In the genomic region with DNA sequence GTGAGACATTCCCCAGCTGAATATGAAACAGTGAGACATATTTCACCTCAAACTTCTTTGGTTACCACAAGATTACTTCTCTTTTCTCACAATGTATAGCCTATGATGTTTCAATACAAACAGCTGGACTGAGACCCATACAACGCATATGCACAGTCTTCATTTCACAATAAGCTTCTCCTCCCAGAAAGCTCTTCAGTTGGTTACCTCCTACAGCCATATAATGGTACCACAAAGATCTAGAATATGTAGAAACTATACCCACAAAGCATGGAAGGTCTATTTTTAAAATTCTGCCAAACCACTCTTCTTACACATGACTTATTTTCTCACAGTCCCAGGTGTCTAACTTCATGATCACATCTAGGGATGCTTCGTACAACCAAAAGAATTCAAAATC, we compare ENCODE assay signal across 10 cellular contexts.
DNase-seq lines count a peak whose midpoint lies in the region; ATAC-seq and TF ChIP-seq lines count a peak whose summit lies in the region.
"Had no signal": no experiment of that assay in that cellular context is flagged by ENCODE, and none has a peak within 500 bp of the region (broad histone marks: within the 10 kb centered on the region; RNA-seq: fewer than 3 reads in every experiment).

No MANE protein-coding gene starts in this region.

- ATAC-seq in GM19351 (IDR thresholded peaks at IDR 0.05; ENCODE audit: unreplicated experiment) (peak; percentile 79), HG03095 (IDR thresholded peaks at IDR 0.05; ENCODE audit: unreplicated experiment) (peak; percentile 74), heart right ventricle (no peak)

- H3K4me3 ChIP-seq in ascending aorta (no peak overlapping the region), heart right ventricle (no peak overlapping the region)
- H3K4me3 ChIP-seq: tibial artery had no signal

- WGBS in heart right ventricle, 2 donors, result 91 to 95% methylated on average over 2 of the region's 2 CpGs

- H3K36me3 ChIP-seq in ascending aorta (no peaks in the 10 kb centered on the region), heart right ventricle (no peaks in the 10 kb centered on the region)
- H3K36me3 ChIP-seq: tibial artery had no signal

- H3K27ac ChIP-seq in ascending aorta (no peak overlapping the region), heart right ventricle (no peak overlapping the region)

- H3K27me3 ChIP-seq in ascending aorta (no peaks in the 10 kb centered on the region), heart right ventricle (no peaks in the 10 kb centered on the region)
- H3K27me3 ChIP-seq: tibial artery had no signal

- DNase-seq in CD1c-positive myeloid dendritic cell (ENCODE audit: extremely low spot score) (peak; percentile 50), SKM-1 treated with dmso at 0.1 percent for 144 hours (lab: John Stamatoyannopoulos, UW; ENCODE audit: unreplicated experiment) (peak; percentile 97), inferior parietal cortex (ENCODE audit: extremely low spot score) (no peak), ascending aorta (ENCODE audit: low spot score in 2 of 2) (no peak), heart right ventricle (no peak)
- no peak for DNase-seq in stimulated activated CD4-positive, alpha-beta T cell treated with anti-CD3 and anti-CD28 coated beads, Interleukin-4, amount 100 ng/mL, for 24 hours
- DNase-seq: NCI-H1092 treated with DMSO at 0.1 percent for 48 hours, tibial artery had no signal

- intact Hi-C loops in ascending aorta (cut with DNase I) (loop anchor here (5.0 kb wide), 1 partner anchor 172 kb away; no protein-coding TSS in a partner anchor), heart right ventricle (cut with DNase I) (loop anchor here in 3 of 10 donors (5.0 to 10.0 kb wide), 2 partner anchors 69 to 72 kb away; a partner anchor contains a TSS)

- H3K4me1 ChIP-seq in ascending aorta (peaks cover 4 to 39% of the 10 kb centered on the region in 2 donors), heart right ventricle (peaks cover 20 to 90% (median 78%) of the 10 kb centered on the region in 9 donors)

- H3K9me3 ChIP-seq in ascending aorta, result no peaks in the 10 kb centered on the region
- no peaks in the 10 kb centered on the region for H3K9me3 ChIP-seq in heart right ventricle
- H3K9me3 ChIP-seq: tibial artery had no signal

- TF ChIP-seq CTCF in ascending aorta (IDR thresholded peaks at IDR 0.05) (no peak), heart right ventricle (IDR thresholded peaks at IDR 0.05) (no peak)

Comparison
In these comparisons a context has a peak if more than half of its experiments do, and no peak if none do; other contexts are left out.
1. DNase-seq: peak in CD1c-positive myeloid dendritic cell (single experiment) and SKM-1 treated with dmso at 0.1 percent for 144 hours (single experiment); none in inferior parietal cortex (single experiment), ascending aorta (0 of 2), stimulated activated CD4-positive, alpha-beta T cell treated with anti-CD3 and anti-CD28 coated beads, Interleukin-4, amount 100 ng/mL, for 24 hours (single experiment) and heart right ventricle (0 of 2).
2. ATAC-seq: peak in GM19351 (single experiment) and HG03095 (single experiment); none in heart right ventricle (0 of 8).